Comparison of ENCODE assay signal across 9 cellular contexts in the genomic region with DNA sequence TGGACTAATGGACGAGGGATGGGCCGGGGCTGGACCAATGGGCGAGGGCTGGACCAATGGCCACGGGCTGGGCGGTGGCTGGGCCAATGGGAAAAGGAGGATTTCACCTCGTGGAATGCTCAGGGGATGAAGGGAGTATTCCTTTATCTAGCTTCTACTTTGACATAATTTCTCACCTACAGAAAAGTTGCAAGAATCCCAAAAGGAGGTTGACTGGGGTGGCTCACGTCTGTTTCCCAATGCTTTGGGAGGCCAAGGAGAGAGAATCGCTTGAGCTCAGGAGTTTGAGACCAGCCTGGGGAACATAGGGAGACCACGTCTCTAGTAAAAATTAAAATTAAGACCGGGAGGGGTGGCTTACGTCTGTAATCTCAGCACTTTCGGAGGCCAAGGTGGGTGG. TPM values are rescaled to one million over a fixed set of nuclear protein-coding genes. Genes with fewer than 3 reads are reported as not detected.
DNase-seq lines count a peak whose midpoint lies in the region; ATAC-seq, FAIRE-seq and TF ChIP-seq lines count a peak whose summit lies in the region.
"Had no signal": no experiment of that assay in that cellular context is flagged by ENCODE, and none has a peak within 500 bp of the region (broad histone marks: within the 10 kb centered on the region; RNA-seq: fewer than 3 reads in every experiment).

No MANE protein-coding gene starts in this region.

- H3K9me3 ChIP-seq in CD4-positive, alpha-beta T cell (ENCODE audit: control insufficient read depth, low read length): no peaks in the 10 kb centered on the region
- H3K9me3 ChIP-seq in mammary epithelial cell (replicated peaks; ENCODE audit: insufficient read depth, low read length): no peaks in the 10 kb centered on the region

- no peak overlapping the region for H3K9ac ChIP-seq in KMS-11
- no peak overlapping the region for H3K9ac ChIP-seq in mammary epithelial cell (ENCODE audit: insufficient read depth, low read length)

- peak overlapping the region; percentile 10 for H3K27ac ChIP-seq in CD4-positive, alpha-beta T cell (ENCODE audit: low read depth, low read length)
- H3K27ac ChIP-seq in KMS-11: no peak overlapping the region
- no peak overlapping the region for H3K27ac ChIP-seq in mammary epithelial cell (ENCODE audit: insufficient read depth, low read depth, low read length)

- no peaks in the 10 kb centered on the region for H3K36me3 Mint-ChIP-seq in CD4-positive, alpha-beta T cell (ENCODE audit: low read depth)
- H3K36me3 Mint-ChIP-seq in nephron progenitor cell (ENCODE audit: low read depth): no peaks in the 10 kb centered on the region

- H3K27me3 ChIP-seq in CD4-positive, alpha-beta T cell (ENCODE audit: control insufficient read depth, insufficient read depth, low read length): no peaks in the 10 kb centered on the region
- H3K27me3 ChIP-seq in KMS-11 (ENCODE audit: insufficient read depth, low read depth): peaks cover 24% of the 10 kb centered on the region
- H3K27me3 ChIP-seq in mammary epithelial cell (ENCODE audit: insufficient read depth, low read length): no peaks in the 10 kb centered on the region

- no peaks in the 10 kb centered on the region for H3K36me3 ChIP-seq in KMS-11 (ENCODE audit: insufficient read depth)
- no peaks in the 10 kb centered on the region for H3K36me3 ChIP-seq in mammary epithelial cell (ENCODE audit: insufficient read depth, low read length)

- CTCF ChIA-PET in CD4-positive, alpha-beta T cell (lab: Charles Lee): interaction anchor here (0.6 to 2.2 kb wide), 6 partner anchors 13 to 67 kb away, joined by 3 to 11 read pairs (median 6); a partner anchor contains a TSS
- CTCF ChIA-PET in mammary epithelial cell (lab: Charles Lee; ENCODE audit: low non-redundant PET): interaction anchor here (0.6 to 0.7 kb wide), 4 partner anchors 10 to 711 kb away, joined by 3 to 7 read pairs (median 3); no protein-coding TSS in a partner anchor

- peaks cover 29% of the 10 kb centered on the region for H3K4me1 ChIP-seq in KMS-11 (ENCODE audit: low read depth, poor library complexity, severe bottlenecking)
- H3K4me1 ChIP-seq in mammary epithelial cell (ENCODE audit: insufficient read depth, low read length): peaks cover 14% of the 10 kb centered on the region

- intact Hi-C loops in CD4-positive, alpha-beta T cell (cut with DNase I, micrococcal nuclease): loop anchor here (1.0 to 2.0 kb wide), 3 partner anchors 13 to 23 kb away; a partner anchor contains a TSS
- intact Hi-C loops in mammary epithelial cell (cut with micrococcal nuclease): loop anchor here (2.0 kb wide), 2 partner anchors 23 to 77 kb away; a partner anchor contains a TSS
- intact Hi-C loops in left colon (cut with DNase I, micrococcal nuclease): no loop called here

- WGBS in mammary epithelial cell (ENCODE audit: low coverage, missing lambda C conversion rate): 54% methylated on average over 5 of the region's 12 CpGs

- no peak for TF ChIP-seq CTCF in CD4-positive, alpha-beta T cell (IDR thresholded peaks at IDR 0.05)
- TF ChIP-seq CTCF in KMS-11 (conservative IDR thresholded peaks at IDR 0.05; ENCODE audit: low read depth, low read length) (no peak), mammary epithelial cell (conservative IDR thresholded peaks at IDR 0.05 in 1 of 2, IDR thresholded peaks at IDR 0.05 in 1 of 2; ENCODE audit: extremely low read depth in 1 of 2, insufficient read depth in 1 of 2, low read depth in 1 of 2, low read length in 2 of 2) (no peak), nephron progenitor cell (IDR thresholded peaks at IDR 0.05) (no peak)

- BruUV-seq in mammary epithelial cell (replicated peaks; lab: Mats Ljungman, UMichigan): no TSS peak

- peaks cover 37% of the 10 kb centered on the region for H3K4me1 Mint-ChIP-seq in CD4-positive, alpha-beta T cell (ENCODE audit: low read depth)
- H3K4me1 Mint-ChIP-seq in nephron progenitor cell: peaks cover 17% of the 10 kb centered on the region

- dilution Hi-C loops in mammary epithelial cell (cut with HindIII; ENCODE audit: low sequenced_read_pairs): no loop called here

- POLR2A ChIA-PET in CD4-positive, alpha-beta T cell (lab: Charles Lee): interaction anchor here (2.1 kb wide), 1 partner anchor 23 kb away, joined by 10 read pairs; a partner anchor contains a TSS

- DNase-seq in CD4-positive, alpha-beta T cell: no peak
- DNase-seq in mammary epithelial cell (no peak), nephron progenitor cell (no peak), erythroblast (lab: John Stamatoyannopoulos, UW) (no peak), H54 (ENCODE audit: insufficient read length, low spot score) (no peak), left colon (no peak), NOMO-1 treated with dmso at 0.1 percent for 144 hours (lab: John Stamatoyannopoulos, UW; ENCODE audit: unreplicated experiment) (no peak)

- H3K27me3 Mint-ChIP-seq in CD4-positive, alpha-beta T cell: no peaks in the 10 kb centered on the region
- peaks cover 31% of the 10 kb centered on the region for H3K27me3 Mint-ChIP-seq in nephron progenitor cell (ENCODE audit: low read depth, poor library complexity)

- peak overlapping the region; percentile 94 for H3K4me3 Mint-ChIP-seq in CD4-positive, alpha-beta T cell
- H3K4me3 Mint-ChIP-seq in nephron progenitor cell: peak overlapping the region; percentile 39

- H3K4me2 ChIP-seq in KMS-11 (peak overlapping the region; percentile 37), mammary epithelial cell (ENCODE audit: insufficient read depth, low read depth, low read length) (peak overlapping the region; percentile 27)

- TF ChIP-seq POLR2A in erythroblast (IDR thresholded peaks at IDR 0.05; ENCODE audit: low read length) (no peak), H54 (IDR thresholded peaks at IDR 0.05; ENCODE audit: low read depth, low read length) (no peak)

- H3K4me3 ChIP-seq in KMS-11 (IDR thresholded peaks at IDR 0.05; ENCODE audit: insufficient read depth, low read depth, low read length): no peak overlapping the region
- H3K4me3 ChIP-seq in mammary epithelial cell (replicated peaks in 1 of 3; ENCODE audit: insufficient read depth in 1 of 3, low read depth in 2 of 3, low read length in 3 of 3): no peak overlapping the region

- no peaks in the 10 kb centered on the region for H3K9me3 Mint-ChIP-seq in CD4-positive, alpha-beta T cell
- H3K9me3 Mint-ChIP-seq in nephron progenitor cell: peaks cover 21% of the 10 kb centered on the region

- in situ Hi-C loops in mammary epithelial cell (cut with MboI; ENCODE audit: low sequenced_read_pairs in 2 of 2): no loop called here

- no peak for FAIRE-seq in H54 (lab: Jason Lieb, UNC)

- H2AFZ ChIP-seq in KMS-11 (ENCODE audit: low read depth) (peak overlapping the region; percentile 31), mammary epithelial cell (ENCODE audit: low read depth, low read length) (no peak overlapping the region)

- H3K79me2 ChIP-seq in KMS-11 (ENCODE audit: insufficient read depth, low read depth) (no peaks in the 10 kb centered on the region), mammary epithelial cell (ENCODE audit: insufficient read depth, low read length) (peaks cover 2% of the 10 kb centered on the region)

- ATAC-seq in CD4-positive, alpha-beta T cell (ENCODE audit: poor library complexity): no peak
- ATAC-seq in left colon: no peak

- H4K20me1 ChIP-seq in KMS-11 (ENCODE audit: insufficient read depth) (no peaks in the 10 kb centered on the region), mammary epithelial cell (ENCODE audit: insufficient read depth, low read length) (no peaks in the 10 kb centered on the region)

- no peak overlapping the region for H3K27ac Mint-ChIP-seq in CD4-positive, alpha-beta T cell
- no peak overlapping the region for H3K27ac Mint-ChIP-seq in nephron progenitor cell

RNA-seq across cellular contexts. Expression of a gene that starts 5.7 kb away (rescaled TPM):
- total RNA-seq in CD4-positive, alpha-beta T cell: 10 to 100 TPM; 84.8 to 97.0 TPM
- 10 to 100 TPM; 53.2 to 56.1 TPM for total RNA-seq in mammary epithelial cell
- polyA plus RNA-seq in mammary epithelial cell: 22.3 TPM
- polyA minus RNA-seq in mammary epithelial cell: 10.5 TPM
- 10 to 100 TPM; 23.0 to 27.3 TPM for total RNA-seq in left colon

RNA-seq across cellular contexts. Expression of a gene that starts 23.0 kb away (rescaled TPM):
- 1 to 10 TPM; 7.8 to 8.1 TPM for total RNA-seq in CD4-positive, alpha-beta T cell
- total RNA-seq in mammary epithelial cell (10 to 100 TPM; 20.2 to 38.3 TPM), left colon (10 to 100 TPM; 20.7 to 30.8 TPM)
- 18.4 TPM for polyA plus RNA-seq in mammary epithelial cell
- 2.3 TPM for polyA minus RNA-seq in mammary epithelial cell

RNA-seq across cellular contexts. Expression of a gene that starts 48.0 kb away (rescaled TPM):
- 1 to 10 TPM in 1 of 2 experiments, under 1 TPM in 1; 0.93 to 1.1 TPM for total RNA-seq in CD4-positive, alpha-beta T cell
- total RNA-seq in mammary epithelial cell: 10 to 100 TPM in 1 of 2 donors, 1 to 10 TPM in 1; 3.1 to 12.3 TPM
- polyA plus RNA-seq in mammary epithelial cell: 3.6 TPM
- 19.5 TPM for polyA minus RNA-seq in mammary epithelial cell
- total RNA-seq in left colon: 10 to 100 TPM in 1 of 2 donors, under 1 TPM in 1; 0.78 to 12.9 TPM
- total RNA-seq: activated CD8-positive, alpha-beta memory T cell treated with anti-CD3 and anti-CD28 coated beads for 36 hours had no signal

RNA-seq across cellular contexts. Expression of a gene that starts 58.1 kb away (rescaled TPM):
- total RNA-seq in CD4-positive, alpha-beta T cell: not detected
- total RNA-seq in mammary epithelial cell: under 1 TPM; 0.33 to 0.96 TPM
- polyA plus RNA-seq in mammary epithelial cell: 0.99 TPM
- not detected for polyA minus RNA-seq in mammary epithelial cell
- total RNA-seq in left colon: 1 to 10 TPM in 1 of 2 donors, under 1 TPM in 1; 0.89 to 1.1 TPM

Comparison
In these comparisons a context has a peak if more than half of its experiments do, and no peak if none do; other contexts are left out.
1. intact Hi-C loops: an anchor here in CD4-positive, alpha-beta T cell (1.0 to 2.0 kb wide) and mammary epithelial cell (2.0 kb wide); none called in left colon.